ENCODE assay signal across 29 cellular contexts in genomic region chr1:165468850-165469249, GRCh38. TPM values are rescaled to one million over a fixed set of nuclear protein-coding genes. Genes with fewer than 3 reads are reported as not detected.
"Had no signal": no experiment of that assay in that cellular context is flagged by ENCODE, and none has a peak within 500 bp of the region (broad histone marks: within the 10 kb centered on the region; RNA-seq: fewer than 3 reads in every experiment).

No MANE protein-coding gene starts in this region.

- H3K36me3 ChIP-seq: gastrocnemius medialis, heart right ventricle, lower lobe of right lung, ovary, right lobe of liver, thoracic aorta, vagina had no signal

- H3K4me3 Mint-ChIP-seq: effector memory CD8-positive, alpha-beta T cell; mesothelial cell of epicardium; natural killer cell treated with Interleukin-12 subunit alpha and Interleukin-12 subunit beta and Interleukin-15 and Interleukin-18, amount 100 ng/mL, for 72 hours; stimulated activated naive B cell treated with anti-CD40 and anti-IgM and Interleukin-4, amounts not matched to agents 10 μg/mL and 1 μg/mL and 100 μg/mL, for 72 hours; stimulated activated naive CD8-positive, alpha-beta T cell treated with anti-CD3 and anti-CD28 coated beads, Interleukin-15, Interleukin-2, amounts not matched to agents 100 ng/mL and 50 ng/mL, for 24 hours had no signal

- H3K27me3 ChIP-seq: gastrocnemius medialis, ovary, right lobe of liver, vagina had no signal

- H3K36me3 Mint-ChIP-seq: mesothelial cell of epicardium; naive B cell; natural killer cell treated with Interleukin-12 subunit alpha and Interleukin-12 subunit beta and Interleukin-15 and Interleukin-18, amount 100 ng/mL, for 72 hours; stimulated activated naive B cell treated with anti-CD40 and anti-IgM and Interleukin-4, amounts not matched to agents 10 μg/mL and 1 μg/mL and 100 μg/mL, for 72 hours had no signal

- ATAC-seq: effector memory CD8-positive, alpha-beta T cell; gastrocnemius medialis; heart right ventricle; left cardiac atrium; left ventricle myocardium superior; lower lobe of right lung; mucosa of descending colon; natural killer cell treated with Interleukin-12 subunit alpha and Interleukin-12 subunit beta and Interleukin-15 and Interleukin-18, amount 100 ng/mL, for 72 hours; right lobe of liver; stimulated activated naive B cell treated with anti-CD40 and anti-IgM and Interleukin-4, amounts not matched to agents 10 μg/mL and 1 μg/mL and 100 μg/mL, for 72 hours had no signal

- H3K27ac ChIP-seq: gastrocnemius medialis, heart right ventricle, lower lobe of right lung, ovary, right lobe of liver, thoracic aorta, vagina had no signal

- DNase-seq: cerebellar nuclear complex; cortex of kidney; effector memory CD8-positive, alpha-beta T cell; foreskin fibroblast; gastrocnemius medialis; heart right ventricle; hippocampal formation; left cardiac atrium; left ventricle myocardium superior; lower lobe of right lung; mucosa of descending colon; naive B cell; occipital lobe; ovary; posterior cingulate gyrus; right lobe of liver; small intestine; stimulated activated CD4-positive, alpha-beta T cell treated with anti-CD3 and anti-CD28 coated beads, Interleukin-15, amount 100 ng/mL, for 24 hours; stimulated activated CD4-positive, alpha-beta T cell treated with anti-CD3 and anti-CD28 coated beads, Interleukin-2, amount 100 ng/mL, for 48 hours; stimulated activated naive B cell treated with anti-CD40 and anti-IgM and Interleukin-4, amounts not matched to agents 10 μg/mL and 1 μg/mL and 100 μg/mL, for 72 hours; trophoblast cell had no signal

- H3K27ac Mint-ChIP-seq: effector memory CD8-positive, alpha-beta T cell; mesothelial cell of epicardium; natural killer cell treated with Interleukin-12 subunit alpha and Interleukin-12 subunit beta and Interleukin-15 and Interleukin-18, amount 100 ng/mL, for 72 hours; stimulated activated naive B cell treated with anti-CD40 and anti-IgM and Interleukin-4, amounts not matched to agents 10 μg/mL and 1 μg/mL and 100 μg/mL, for 72 hours; stimulated activated naive CD8-positive, alpha-beta T cell treated with anti-CD3 and anti-CD28 coated beads, Interleukin-15, Interleukin-2, amounts not matched to agents 100 ng/mL and 50 ng/mL, for 24 hours had no signal

- H3K4me3 ChIP-seq: gastrocnemius medialis, heart right ventricle, lower lobe of right lung, mucosa of descending colon, ovary, right lobe of liver, thoracic aorta, vagina had no signal

- H3K9me3 ChIP-seq: gastrocnemius medialis, heart right ventricle, lower lobe of right lung, mucosa of descending colon, ovary, right lobe of liver, thoracic aorta, vagina had no signal

- H3K4me1 ChIP-seq: gastrocnemius medialis, lower lobe of right lung, right lobe of liver, vagina had no signal

- H3K4me1 Mint-ChIP-seq: naive B cell had no signal

- H3K9me3 Mint-ChIP-seq: effector memory CD8-positive, alpha-beta T cell; mesothelial cell of epicardium; naive B cell; natural killer cell treated with Interleukin-12 subunit alpha and Interleukin-12 subunit beta and Interleukin-15 and Interleukin-18, amount 100 ng/mL, for 72 hours; stimulated activated naive B cell treated with anti-CD40 and anti-IgM and Interleukin-4, amounts not matched to agents 10 μg/mL and 1 μg/mL and 100 μg/mL, for 72 hours; stimulated activated naive CD8-positive, alpha-beta T cell treated with anti-CD3 and anti-CD28 coated beads, Interleukin-15, Interleukin-2, amounts not matched to agents 100 ng/mL and 50 ng/mL, for 24 hours had no signal

RNA-seq across cellular contexts. Expression of gene RXRG, which starts 23.9 kb away (rescaled TPM):
- total RNA-seq: dermis microvascular lymphatic vessel endothelial cell; kidney epithelial cell; natural killer cell treated with Interleukin-12 subunit alpha and Interleukin-12 subunit beta and Interleukin-15 and Interleukin-18, amount 100 ng/mL, for 72 hours; pulmonary artery endothelial cell; vagina had no signal
